ENCODE assay signal across 8 cellular contexts in the genomic region with DNA sequence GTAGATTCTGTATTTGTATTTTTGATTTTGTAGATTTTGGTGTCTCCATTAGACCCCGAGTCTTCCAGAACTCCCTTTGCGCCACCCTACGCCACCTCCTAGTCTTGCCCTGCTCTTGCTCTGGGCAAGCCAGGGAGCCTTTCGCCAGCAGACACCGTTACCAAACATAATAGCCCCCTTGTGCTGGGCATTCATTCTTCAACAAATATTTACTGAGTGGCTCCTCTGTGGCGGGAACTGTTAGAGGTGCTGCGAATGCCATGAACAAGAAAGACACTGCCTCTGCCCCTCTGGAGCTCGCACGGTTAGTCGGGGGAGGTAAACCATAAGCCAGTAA. TPM values are rescaled to one million over a fixed set of nuclear protein-coding genes. Genes with fewer than 3 reads are reported as not detected.
DNase-seq lines count a peak whose midpoint lies in the region; ATAC-seq and TF ChIP-seq lines count a peak whose summit lies in the region.

No MANE protein-coding gene starts in this region.

- H3K4me1 ChIP-seq in fibroblast of lung (ENCODE audit: control insufficient read depth, extremely low read depth, insufficient read depth, low read length), result peaks cover 3% of the 10 kb centered on the region

- peak overlapping the region; percentile 92 for H3K4me2 ChIP-seq in fibroblast of lung (ENCODE audit: extremely low read depth, insufficient read depth, low read length)

- TF ChIP-seq CTCF in fibroblast of lung (conservative IDR thresholded peaks at IDR 0.05 in 1 of 2, IDR thresholded peaks at IDR 0.05 in 1 of 2; ENCODE audit: low read depth in 1 of 2, low read length in 2 of 2) (no peak), progenitor cell of endocrine pancreas (IDR thresholded peaks at IDR 0.05; ENCODE audit: unreplicated experiment) (no peak)

- peak overlapping the region; percentile 91 for H2AFZ ChIP-seq in fibroblast of lung (ENCODE audit: low read length)

- ATAC-seq in GM18517 (IDR thresholded peaks at IDR 0.05; ENCODE audit: unreplicated experiment), result no peak
- no peak for ATAC-seq in HG02588 (IDR thresholded peaks at IDR 0.05; ENCODE audit: unreplicated experiment)

- DNase-seq in activated naive CD4-positive, alpha-beta T cell treated with anti-CD3 and anti-CD28 coated beads for 36 hours, result no peak
- no peak for DNase-seq in activated naive CD4-positive, alpha-beta T cell (lab: John Stamatoyannopoulos, UW)
- DNase-seq in SHP77 treated with DMSO at 0.1 percent for 48 hours (lab: John Stamatoyannopoulos, UW), result peak; percentile 80
- no peak for DNase-seq in fibroblast of lung (ENCODE audit: low read depth in 2 of 2)
- no peak for DNase-seq in progenitor cell of endocrine pancreas (ENCODE audit: low spot score, unreplicated experiment)
- DNase-seq in posterior vena cava (ENCODE audit: low spot score), result no peak

- no peaks in the 10 kb centered on the region for H3K9me3 Mint-ChIP-seq in activated naive CD4-positive, alpha-beta T cell treated with anti-CD3 and anti-CD28 coated beads for 36 hours
- H3K9me3 Mint-ChIP-seq in progenitor cell of endocrine pancreas (ENCODE audit: low read depth), result no peaks in the 10 kb centered on the region

- CTCF ChIA-PET in activated naive CD4-positive, alpha-beta T cell treated with anti-CD3 and anti-CD28 coated beads for 36 hours (lab: Charles Lee), result interaction anchor here (0.8 to 2.6 kb wide), 4 partner anchors 26 to 47 kb away, joined by 3 to 10 read pairs (median 9); no protein-coding TSS in a partner anchor

- H3K27ac ChIP-seq in fibroblast of lung (ENCODE audit: insufficient read depth, low read length), result no peak overlapping the region

- H3K9me3 ChIP-seq in fibroblast of lung (ENCODE audit: control insufficient read depth, insufficient read depth, low read depth, low read length), result no peaks in the 10 kb centered on the region

- H3K27ac Mint-ChIP-seq in activated naive CD4-positive, alpha-beta T cell treated with anti-CD3 and anti-CD28 coated beads for 36 hours, result peak overlapping the region; percentile 68
- H3K27ac Mint-ChIP-seq in progenitor cell of endocrine pancreas, result peak overlapping the region; percentile 98

- no peak overlapping the region for H3K9ac ChIP-seq in fibroblast of lung (ENCODE audit: insufficient read depth, low read length)

- peaks cover 24% of the 10 kb centered on the region for H3K27me3 ChIP-seq in fibroblast of lung (ENCODE audit: control insufficient read depth, insufficient read depth, low read length)

- no peaks in the 10 kb centered on the region for H3K79me2 ChIP-seq in fibroblast of lung (ENCODE audit: control insufficient read depth, insufficient read depth, low read length)

- no peaks in the 10 kb centered on the region for H3K36me3 ChIP-seq in fibroblast of lung (ENCODE audit: control insufficient read depth, insufficient read depth, low read length)

- H3K4me3 Mint-ChIP-seq in activated naive CD4-positive, alpha-beta T cell treated with anti-CD3 and anti-CD28 coated beads for 36 hours, result peak overlapping the region; percentile 78
- H3K4me3 Mint-ChIP-seq in progenitor cell of endocrine pancreas (ENCODE audit: low read depth), result peak overlapping the region; percentile 97

- H3K4me3 ChIP-seq in fibroblast of lung (replicated peaks in 1 of 4; ENCODE audit: control extremely low read depth in 1 of 4, insufficient read depth in 1 of 4, low read depth in 3 of 4, low read length in 4 of 4), result peak overlapping the region; percentile 64 to 75 (median 69)

- peaks cover 2% of the 10 kb centered on the region for H4K20me1 ChIP-seq in fibroblast of lung (ENCODE audit: control insufficient read depth, extremely low read depth, insufficient read depth, low read length)

- intact Hi-C loops in activated naive CD4-positive, alpha-beta T cell treated with anti-CD3 and anti-CD28 coated beads for 36 hours (cut with micrococcal nuclease), result loop anchor here (2.0 to 5.0 kb wide), 2 partner anchors 89 to 91 kb away; a partner anchor contains a TSS
- intact Hi-C loops in posterior vena cava (cut with DNase I), result no loop called here

- H3K27me3 Mint-ChIP-seq in activated naive CD4-positive, alpha-beta T cell treated with anti-CD3 and anti-CD28 coated beads for 36 hours (ENCODE audit: low read depth), result peaks cover 19% of the 10 kb centered on the region
- peaks cover 3% of the 10 kb centered on the region for H3K27me3 Mint-ChIP-seq in progenitor cell of endocrine pancreas

- H3K4me1 Mint-ChIP-seq in activated naive CD4-positive, alpha-beta T cell treated with anti-CD3 and anti-CD28 coated beads for 36 hours (ENCODE audit: low read depth), result peaks cover 9% of the 10 kb centered on the region
- peaks cover 49% of the 10 kb centered on the region for H3K4me1 Mint-ChIP-seq in progenitor cell of endocrine pancreas (ENCODE audit: low read depth)

- no peaks in the 10 kb centered on the region for H3K36me3 Mint-ChIP-seq in activated naive CD4-positive, alpha-beta T cell treated with anti-CD3 and anti-CD28 coated beads for 36 hours (ENCODE audit: low read depth)
- H3K36me3 Mint-ChIP-seq in progenitor cell of endocrine pancreas (ENCODE audit: insufficient read depth), result peaks cover 6% of the 10 kb centered on the region

RNA-seq across cellular contexts. Expression of a gene that starts 0.8 kb away (rescaled TPM):
- total RNA-seq in activated naive CD4-positive, alpha-beta T cell treated with anti-CD3 and anti-CD28 coated beads for 36 hours, result 10 to 100 TPM; 15.5 to 18.6 TPM
- total RNA-seq in fibroblast of lung (10.3 and 16.3 TPM in 2 replicates), progenitor cell of endocrine pancreas (93.1 and 99.5 TPM in 2 replicates), posterior vena cava (1 to 10 TPM; 3.3 to 4.5 TPM)
- polyA plus RNA-seq in fibroblast of lung, result 5.8 and 6.5 TPM in 2 replicates
- polyA plus RNA-seq in fibroblast of lung (2012), result 7.0 and 9.9 TPM in 2 replicates
- 34.6 and 65.4 TPM in 2 replicates for polyA minus RNA-seq in fibroblast of lung (ENCODE audit: low replicate concordance)

RNA-seq across cellular contexts. Expression of a gene that starts 52.3 kb away (rescaled TPM):
- 10 to 100 TPM; 13.4 to 13.5 TPM for total RNA-seq in activated naive CD4-positive, alpha-beta T cell treated with anti-CD3 and anti-CD28 coated beads for 36 hours
- 9.5 and 12.1 TPM in 2 replicates for total RNA-seq in fibroblast of lung
- 11.4 and 11.6 TPM in 2 replicates for polyA plus RNA-seq in fibroblast of lung
- 8.6 and 10.2 TPM in 2 replicates for polyA plus RNA-seq in fibroblast of lung (2012)
- polyA minus RNA-seq in fibroblast of lung (ENCODE audit: low replicate concordance), result 1.7 and 2.2 TPM in 2 replicates
- total RNA-seq in progenitor cell of endocrine pancreas, result 17.2 and 17.8 TPM in 2 replicates
- 1 to 10 TPM; 6.4 to 9.4 TPM for total RNA-seq in posterior vena cava
